11 cellular contexts compared by ENCODE assay signal in genomic region chr10:90856261-90856660, GRCh38. TPM values are rescaled to one million over a fixed set of nuclear protein-coding genes. Genes with fewer than 3 reads are reported as not detected.
A peak's percentile ranks its signal among the peaks of the same experiment; 100 is the strongest.
DNase-seq lines count a peak whose midpoint lies in the region; ATAC-seq and TF ChIP-seq lines count a peak whose summit lies in the region.
"Had no signal": no experiment of that assay in that cellular context is flagged by ENCODE, and none has a peak within 500 bp of the region (broad histone marks: within the 10 kb centered on the region; RNA-seq: fewer than 3 reads in every experiment).

No MANE protein-coding gene starts in this region.

- intact Hi-C loops in thyroid gland (cut with DNase I) = no loop called here

- H3K4me3 ChIP-seq in thyroid gland (replicated peaks in 1 of 3) = no peak overlapping the region

- peak; percentile 56 for DNase-seq in M059J (ENCODE audit: low read depth)
- DNase-seq in effector memory CD8-positive, alpha-beta T cell = no peak
- no peak for DNase-seq in natural killer cell treated with Interleukin-12 subunit alpha and Interleukin-12 subunit beta and Interleukin-15 and Interleukin-18, amount 100 ng/mL, for 72 hours (ENCODE audit: low spot score)
- DNase-seq in thyroid gland = no peak
- no peak for DNase-seq in NCI-H146 (lab: John Stamatoyannopoulos, UW)
- DNase-seq: DMS79; KG1; stimulated activated naive CD8-positive, alpha-beta T cell treated with anti-CD3 and anti-CD28 coated beads, Interleukin-15, amount 100 ng/mL, for 72 hours had no signal

- WGBS in thyroid gland, 2 donors = 85 to 92% methylated on average over 3 of the region's 3 CpGs

- no peak overlapping the region for H3K27ac Mint-ChIP-seq in effector memory CD8-positive, alpha-beta T cell
- no peak overlapping the region for H3K27ac Mint-ChIP-seq in natural killer cell treated with Interleukin-12 subunit alpha and Interleukin-12 subunit beta and Interleukin-15 and Interleukin-18, amount 100 ng/mL, for 72 hours
- H3K27ac Mint-ChIP-seq: stimulated activated naive CD8-positive, alpha-beta T cell treated with anti-CD3 and anti-CD28 coated beads, Interleukin-15, amount 100 ng/mL, for 72 hours had no signal

- H3K4me1 ChIP-seq in ES-I3 (ENCODE audit: insufficient read depth, low read length) (0 out of 2 replicates have a peak, but pooled peaks cover 5% of the 10 kb centered on the region), thyroid gland (peaks cover 0 to 14% of the 10 kb centered on the region in 2 donors)

- H3K4me1 Mint-ChIP-seq in effector memory CD8-positive, alpha-beta T cell (ENCODE audit: low read depth in 2 of 2) = peaks cover 8 to 10% of the 10 kb centered on the region in 2 donors
- peaks cover 6 to 19% of the 10 kb centered on the region in 2 donors for H3K4me1 Mint-ChIP-seq in natural killer cell treated with Interleukin-12 subunit alpha and Interleukin-12 subunit beta and Interleukin-15 and Interleukin-18, amount 100 ng/mL, for 72 hours (ENCODE audit: low read depth in 2 of 2)

- H3K27me3 Mint-ChIP-seq in effector memory CD8-positive, alpha-beta T cell = peaks cover 38 to 80% of the 10 kb centered on the region in 2 donors
- H3K27me3 Mint-ChIP-seq in natural killer cell treated with Interleukin-12 subunit alpha and Interleukin-12 subunit beta and Interleukin-15 and Interleukin-18, amount 100 ng/mL, for 72 hours = peaks cover 18 to 42% of the 10 kb centered on the region in 2 donors

- H3K9ac ChIP-seq in ES-I3 (ENCODE audit: low read depth, low read length) = peak overlapping the region; percentile 75; the same call in 1 of the 2 replicates

- peaks cover 0 to 2% of the 10 kb centered on the region in 2 donors for H3K9me3 Mint-ChIP-seq in effector memory CD8-positive, alpha-beta T cell
- no peaks in the 10 kb centered on the region for H3K9me3 Mint-ChIP-seq in natural killer cell treated with Interleukin-12 subunit alpha and Interleukin-12 subunit beta and Interleukin-15 and Interleukin-18, amount 100 ng/mL, for 72 hours
- H3K9me3 Mint-ChIP-seq: stimulated activated naive CD8-positive, alpha-beta T cell treated with anti-CD3 and anti-CD28 coated beads, Interleukin-15, amount 100 ng/mL, for 72 hours had no signal

- no peak for TF ChIP-seq POLR2A in thyroid gland (IDR thresholded peaks at IDR 0.05)

- no peak for ATAC-seq in effector memory CD8-positive, alpha-beta T cell (replicated peaks)
- no peak for ATAC-seq in natural killer cell treated with Interleukin-12 subunit alpha and Interleukin-12 subunit beta and Interleukin-15 and Interleukin-18, amount 100 ng/mL, for 72 hours
- ATAC-seq in HG03460 (IDR thresholded peaks at IDR 0.05; ENCODE audit: unreplicated experiment) = no peak
- ATAC-seq: SK-N-SH treated with all-trans-retinoic acid at 6 μM for 48 hours had no signal

- peak overlapping the region; percentile 25 to 76 for H3K4me3 Mint-ChIP-seq in effector memory CD8-positive, alpha-beta T cell
- H3K4me3 Mint-ChIP-seq in natural killer cell treated with Interleukin-12 subunit alpha and Interleukin-12 subunit beta and Interleukin-15 and Interleukin-18, amount 100 ng/mL, for 72 hours = peak overlapping the region; percentile 39

- H3K27ac ChIP-seq in thyroid gland = no peak overlapping the region

- H3K36me3 ChIP-seq in ES-I3 (ENCODE audit: insufficient read depth, low read length) (no peaks in the 10 kb centered on the region), thyroid gland (no peaks in the 10 kb centered on the region)

- H3K36me3 Mint-ChIP-seq in effector memory CD8-positive, alpha-beta T cell (ENCODE audit: insufficient read depth) = peaks cover 4% of the 10 kb centered on the region
- no peaks in the 10 kb centered on the region for H3K36me3 Mint-ChIP-seq in natural killer cell treated with Interleukin-12 subunit alpha and Interleukin-12 subunit beta and Interleukin-15 and Interleukin-18, amount 100 ng/mL, for 72 hours

- H3K9me3 ChIP-seq in ES-I3 (ENCODE audit: control insufficient read depth, insufficient read depth, low read length) (no peaks in the 10 kb centered on the region), thyroid gland (no peaks in the 10 kb centered on the region)

- H3K27me3 ChIP-seq in thyroid gland = no peaks in the 10 kb centered on the region

- no peak for TF ChIP-seq CTCF in thyroid gland (IDR thresholded peaks at IDR 0.05)

RNA-seq across cellular contexts. Expression of gene HTR7, which starts 1.6 kb away (rescaled TPM):
- 20.5 and 36.5 TPM in 2 replicates for total RNA-seq in M059J (2014; rRNA removed; shearing (Covaris generic))
- total RNA-seq in natural killer cell treated with Interleukin-12 subunit alpha and Interleukin-12 subunit beta and Interleukin-15 and Interleukin-18, amount 100 ng/mL, for 72 hours = under 1 TPM in 1 of 2 donors, not detected in 1; 0.62 TPM
- under 1 TPM in 1 of 4 donors, not detected in 3; 0.29 TPM for total RNA-seq in thyroid gland

RNA-seq across cellular contexts. Expression of gene RPP30, which starts 15.5 kb away (rescaled TPM):
- 114 and 121 TPM in 2 replicates for total RNA-seq in M059J (2014; rRNA removed; shearing (Covaris generic))
- 10 to 100 TPM; 46.9 to 69.7 TPM for total RNA-seq in natural killer cell treated with Interleukin-12 subunit alpha and Interleukin-12 subunit beta and Interleukin-15 and Interleukin-18, amount 100 ng/mL, for 72 hours
- total RNA-seq in thyroid gland = 10 to 100 TPM; 20.4 to 62.6 (median 36.3) TPM

Comparison
In these comparisons a context has a peak if more than half of its experiments do, and no peak if none do; other contexts are left out.
1. RNA of gene HTR7, which starts 1.6 kb away (total RNA-seq): 20.5 to 36.5 TPM in M059J; 0.62 TPM in natural killer cell treated with Interleukin-12 subunit alpha and Interleukin-12 subunit beta and Interleukin-15 and Interleukin-18, amount 100 ng/mL, for 72 hours and 0.29 TPM in thyroid gland; every median in the first group is over 10 times any median in the second.